ENCODE assay signal across 9 cellular contexts in the genomic region with DNA sequence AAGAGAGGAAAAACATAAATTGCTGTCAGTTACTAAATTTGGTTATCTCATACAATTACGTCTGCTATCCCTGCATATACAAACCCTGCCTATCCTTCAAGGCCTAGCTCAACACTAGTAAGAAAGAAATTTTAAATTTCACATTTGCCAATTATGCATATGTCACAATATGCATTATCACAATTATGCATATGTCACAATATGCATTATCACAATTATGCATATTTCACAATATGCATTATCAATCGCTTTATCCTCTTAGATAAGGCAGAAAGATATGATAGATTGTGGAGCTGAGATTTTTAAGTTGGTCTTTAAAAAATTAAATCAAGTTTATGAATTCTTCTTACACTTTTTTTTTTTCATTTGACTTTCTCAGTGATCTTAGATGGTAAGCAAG.
"Had no signal": no experiment of that assay in that cellular context is flagged by ENCODE, and none has a peak within 500 bp of the region (broad histone marks: within the 10 kb centered on the region; RNA-seq: fewer than 3 reads in every experiment).

No MANE protein-coding gene starts in this region.

- H3K9me3 ChIP-seq: HAP-1 had no signal

- H3K27ac ChIP-seq: GM23248, HL-60 had no signal

- H2AFZ ChIP-seq: GM23248 had no signal

- H3K4me3 ChIP-seq: GM23248, HAP-1 had no signal

- ATAC-seq: HCT116 had no signal

- DNase-seq: GM23248, GOT3, H7, HFFc6, Kasumi-1, KG1 had no signal

- H3K9ac ChIP-seq: GM23248 had no signal

- H3K36me3 ChIP-seq: HAP-1 had no signal

- H3K4me1 ChIP-seq: HAP-1 had no signal
